ENCODE assay signal across 8 cellular contexts in genomic region chr13:113585828-113586355, GRCh38. TPM values are rescaled to one million over a fixed set of nuclear protein-coding genes. Genes with fewer than 3 reads are reported as not detected.
A peak's percentile ranks its signal among the peaks of the same experiment; 100 is the strongest.
DNase-seq lines count a peak whose midpoint lies in the region; ATAC-seq, FAIRE-seq and TF ChIP-seq lines count a peak whose summit lies in the region.

No MANE protein-coding gene starts in this region.

- DNase-seq in AG10803 (ENCODE audit: low read depth), result no peak
- DNase-seq in IMR-90, result no peak
- no peak for DNase-seq in NCI-H1436 treated with DMSO at 0.1 percent for 48 hours (lab: John Stamatoyannopoulos, UW)
- no peak for DNase-seq in KG1 (lab: John Stamatoyannopoulos, UW)
- no peak for DNase-seq in LoVo (ENCODE audit: low spot score)
- no peak for DNase-seq in HTR-8/SVneo (ENCODE audit: insufficient read length, low spot score)

- H3K23ac ChIP-seq in IMR-90 (ENCODE audit: low read depth, low read length), result peak overlapping the region; percentile 13; the same call in 1 of the 2 replicates

- no peak overlapping the region for H3K56ac ChIP-seq in IMR-90 (ENCODE audit: extremely low read depth, insufficient read depth, low read length)

- H3K27me3 Mint-ChIP-seq in brain, result peaks cover 4% of the 10 kb centered on the region

- H2BK20ac ChIP-seq in IMR-90 (ENCODE audit: low read depth, low read length), result no peak overlapping the region

- dilution Hi-C loops in IMR-90 (cut with HindIII; ENCODE audit: low sequenced_read_pairs, unreplicated experiment), result no loop called here

- H3K9ac ChIP-seq in IMR-90 (ENCODE audit: low read depth, low read length), result peak overlapping the region; percentile 62; the same call in 1 of the 2 replicates

- peak overlapping the region; percentile 37; the same call in 1 of the 2 replicates for H2AK5ac ChIP-seq in IMR-90 (ENCODE audit: low read depth, low read length)

- H4K20me1 ChIP-seq in IMR-90 (ENCODE audit: insufficient read depth, low read length), result peaks cover 47% of the 10 kb centered on the region

- H3K4me1 Mint-ChIP-seq in brain, result peaks cover 20% of the 10 kb centered on the region

- intact Hi-C loops in IMR-90 (cut with micrococcal nuclease), result no loop called here

- TF ChIP-seq POLR2A in IMR-90 (IDR thresholded peaks at IDR 0.05; ENCODE audit: low read depth, low read length), result no peak

- no peak overlapping the region for H4K5ac ChIP-seq in IMR-90 (ENCODE audit: low read depth, low read length)

- H3K4me3 Mint-ChIP-seq in brain, result peak overlapping the region; percentile 90 to 93 (median 91)

- peaks cover 8% of the 10 kb centered on the region for H3K4me1 ChIP-seq in IMR-90 (ENCODE audit: control insufficient read depth, insufficient read depth, low read length)
- H3K4me1 ChIP-seq in mononuclear cell (ENCODE audit: insufficient read depth, low read length), result peaks cover 30% of the 10 kb centered on the region

- H4K91ac ChIP-seq in IMR-90 (ENCODE audit: insufficient read depth, low read depth, low read length), result no peak overlapping the region

- H2AK9ac ChIP-seq in IMR-90 (replicated peaks; ENCODE audit: low read depth, low read length, poor library complexity), result no peak overlapping the region

- peaks cover 16% of the 10 kb centered on the region for H3K9me1 ChIP-seq in IMR-90 (ENCODE audit: insufficient read depth, low read length)

- no peak overlapping the region for H4K8ac ChIP-seq in IMR-90 (ENCODE audit: low read depth in 2 of 2, low read length in 2 of 2)

- peak overlapping the region; percentile 30; the same call in 1 of the 2 replicates for H3K4ac ChIP-seq in IMR-90 (ENCODE audit: low read depth, low read length)

- H3K14ac ChIP-seq in IMR-90 (replicated peaks; ENCODE audit: low read depth, low read length), result peak overlapping the region; percentile 52; the same call in 1 of the 2 replicates

- 100% methylated on average over 4 of the region's 11 CpGs; no CpG with 5 or more reads in 1 of the 2 experiments for WGBS in IMR-90 (ENCODE audit: extremely low coverage in 2 of 2, insufficient read length in 1 of 2), 2 experiments

- TSS peak; percentile 55 for BruUV-seq in IMR-90 (replicated peaks; lab: Mats Ljungman, UMichigan)

- no peak overlapping the region for H2BK120ac ChIP-seq in IMR-90 (ENCODE audit: low read depth, low read length)

- no peak overlapping the region for H2BK15ac ChIP-seq in IMR-90 (ENCODE audit: low read depth, low read length)

- CTCF ChIA-PET in IMR-90 (lab: Yijun Ruan, JAX), result no interaction called here

- no peak for TF ChIP-seq CTCF in AG10803 (conservative IDR thresholded peaks at IDR 0.05; ENCODE audit: low read length)
- no peak for TF ChIP-seq CTCF in IMR-90 (conservative IDR thresholded peaks at IDR 0.05; ENCODE audit: low read depth, low read length)
- TF ChIP-seq CTCF in brain (conservative IDR thresholded peaks at IDR 0.05), result no peak

- H3K4me2 ChIP-seq in IMR-90 (ENCODE audit: low read depth, low read length), result peak overlapping the region; percentile 84

- no peak overlapping the region for H3K27ac ChIP-seq in IMR-90 (ENCODE audit: insufficient read depth, low read length)

- no peak for ATAC-seq in IMR-90 (ENCODE audit: low read depth)

- no peaks in the 10 kb centered on the region for H3K27me3 ChIP-seq in IMR-90 (ENCODE audit: control insufficient read depth, insufficient read depth, low read length)
- no peaks in the 10 kb centered on the region for H3K27me3 ChIP-seq in mononuclear cell (ENCODE audit: insufficient read depth, low read length)

- peaks cover 41% of the 10 kb centered on the region for H3K36me3 Mint-ChIP-seq in brain

- peak overlapping the region; percentile 78 to 91 (median 87) for H3K27ac Mint-ChIP-seq in brain

- H3K79me1 ChIP-seq in IMR-90 (ENCODE audit: low read depth in 1 of 2, low read length in 2 of 2), result peaks cover 29 to 47% of the 10 kb centered on the region in 2 experiments

- no peak overlapping the region for H2BK5ac ChIP-seq in IMR-90 (ENCODE audit: low read depth, low read length, poor library complexity, severe bottlenecking)

- in situ Hi-C loops in IMR-90 (cut with MboI; ENCODE audit: low sequenced_read_pairs), result no loop called here

- FAIRE-seq in HTR-8/SVneo (lab: Jason Lieb, UNC), result no peak

- H3K36me3 ChIP-seq in IMR-90 (ENCODE audit: control insufficient read depth, insufficient read depth, low read length), result peaks cover 33% of the 10 kb centered on the region

- TF ChIP-seq RAD21 in IMR-90 (IDR thresholded peaks at IDR 0.05; ENCODE audit: low read length), result no peak

- H3K18ac ChIP-seq in IMR-90 (ENCODE audit: low read depth, low read length), result no peak overlapping the region

- POLR2A ChIA-PET in IMR-90 (lab: Charles Lee; ENCODE audit: unreplicated experiment), result no interaction called here

- H2AFZ ChIP-seq in IMR-90 (replicated peaks; ENCODE audit: low read length, poor library complexity), result no peak overlapping the region

- H3K9me3 ChIP-seq in IMR-90 (ENCODE audit: control insufficient read depth, insufficient read depth, low read length), result no peaks in the 10 kb centered on the region
- no peaks in the 10 kb centered on the region for H3K9me3 ChIP-seq in mononuclear cell (ENCODE audit: low read depth, low read length)

- H3K4me3 ChIP-seq in AG10803 (ENCODE audit: low read length) (peak overlapping the region; percentile 68), IMR-90 (ENCODE audit: insufficient read depth, low read depth, low read length) (peak overlapping the region; percentile 67; the same call in 1 of the 2 replicates), mononuclear cell (ENCODE audit: low read length) (peak overlapping the region; percentile 42)

- no peaks in the 10 kb centered on the region for H3K9me3 Mint-ChIP-seq in brain

TF ChIP-seq in IMR-90, 13 proteins besides CTCF, POLR2A, EP300 and RAD21:
- TF ChIP-seq RCOR1 (IDR thresholded peaks at IDR 0.05; ENCODE audit: insufficient replicate concordance, low read length) (no peak), FOS (IDR thresholded peaks at IDR 0.05; ENCODE audit: low read depth, low read length) (no peak), SMC3 (IDR thresholded peaks at IDR 0.05; ENCODE audit: low read depth, low read length) (no peak), MAFK (IDR thresholded peaks at IDR 0.05; ENCODE audit: low read depth, low read length) (no peak), MXI1 (IDR thresholded peaks at IDR 0.05; ENCODE audit: borderline replicate concordance, low read depth, low read length) (no peak), RFX5 (IDR thresholded peaks at IDR 0.05; ENCODE audit: low read depth, low read length) (no peak), ELK1 (IDR thresholded peaks at IDR 0.05; ENCODE audit: borderline replicate concordance, low read depth, low read length) (no peak), BHLHE40 (IDR thresholded peaks at IDR 0.05; ENCODE audit: low read depth, low read length) (no peak), CEBPB (IDR thresholded peaks at IDR 0.05; ENCODE audit: low read depth, low read length) (no peak), CHD1 (IDR thresholded peaks at IDR 0.05; ENCODE audit: low read depth, low read length) (no peak), MAZ (IDR thresholded peaks at IDR 0.05; ENCODE audit: borderline replicate concordance, low read depth, low read length) (no peak), USF2 (IDR thresholded peaks at IDR 0.05; ENCODE audit: low read depth, low read length) (no peak), NFE2L2 (IDR thresholded peaks at IDR 0.05; ENCODE audit: low read depth, low read length) (no peak)

RNA-seq across cellular contexts. Expression of gene TFDP1, which starts 1.3 kb away (rescaled TPM):
- 59.2 and 59.3 TPM in 2 replicates for total RNA-seq in IMR-90 (2012; rRNA removed)
- 97.0 and 97.8 TPM in 2 replicates for polyA plus RNA-seq in IMR-90 (2012; rRNA removed)
- 50.0 and 55.8 TPM in 2 replicates for polyA plus RNA-seq in IMR-90 (2012; cell fraction: cytosol; rRNA removed)
- polyA plus RNA-seq in IMR-90 (2012; cell fraction: nucleus; rRNA removed; ENCODE audit: low replicate concordance), result 54.6 and 91.2 TPM in 2 replicates
- 216 TPM for polyA plus RNA-seq in brain (ENCODE audit: insufficient read depth, low read depth, low replicate concordance)
- total RNA-seq in mononuclear cell, result 20.3 TPM
